ENCODE assay signal across 2 cellular contexts in genomic region chr2:6986894-6987487, GRCh38.
TF ChIP-seq lines count a peak whose summit lies in the region.

No MANE protein-coding gene starts in this region.

TF ChIP-seq in neural cell, 6 proteins besides CTCF, POLR2A, EP300 and RAD21 (continued from another document):
- TF ChIP-seq, protein P1, sequence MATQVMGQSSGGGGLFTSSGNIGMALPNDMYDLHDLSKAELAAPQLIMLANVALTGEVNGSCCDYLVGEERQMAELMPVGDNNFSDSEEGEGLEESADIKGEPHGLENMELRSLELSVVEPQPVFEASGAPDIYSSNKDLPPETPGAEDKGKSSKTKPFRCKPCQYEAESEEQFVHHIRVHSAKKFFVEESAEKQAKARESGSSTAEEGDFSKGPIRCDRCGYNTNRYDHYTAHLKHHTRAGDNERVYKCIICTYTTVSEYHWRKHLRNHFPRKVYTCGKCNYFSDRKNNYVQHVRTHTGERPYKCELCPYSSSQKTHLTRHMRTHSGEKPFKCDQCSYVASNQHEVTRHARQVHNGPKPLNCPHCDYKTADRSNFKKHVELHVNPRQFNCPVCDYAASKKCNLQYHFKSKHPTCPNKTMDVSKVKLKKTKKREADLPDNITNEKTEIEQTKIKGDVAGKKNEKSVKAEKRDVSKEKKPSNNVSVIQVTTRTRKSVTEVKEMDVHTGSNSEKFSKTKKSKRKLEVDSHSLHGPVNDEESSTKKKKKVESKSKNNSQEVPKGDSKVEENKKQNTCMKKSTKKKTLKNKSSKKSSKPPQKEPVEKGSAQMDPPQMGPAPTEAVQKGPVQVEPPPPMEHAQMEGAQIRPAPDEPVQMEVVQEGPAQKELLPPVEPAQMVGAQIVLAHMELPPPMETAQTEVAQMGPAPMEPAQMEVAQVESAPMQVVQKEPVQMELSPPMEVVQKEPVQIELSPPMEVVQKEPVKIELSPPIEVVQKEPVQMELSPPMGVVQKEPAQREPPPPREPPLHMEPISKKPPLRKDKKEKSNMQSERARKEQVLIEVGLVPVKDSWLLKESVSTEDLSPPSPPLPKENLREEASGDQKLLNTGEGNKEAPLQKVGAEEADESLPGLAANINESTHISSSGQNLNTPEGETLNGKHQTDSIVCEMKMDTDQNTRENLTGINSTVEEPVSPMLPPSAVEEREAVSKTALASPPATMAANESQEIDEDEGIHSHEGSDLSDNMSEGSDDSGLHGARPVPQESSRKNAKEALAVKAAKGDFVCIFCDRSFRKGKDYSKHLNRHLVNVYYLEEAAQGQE (IDR thresholded peaks at IDR 0.05; ENCODE audit: borderline replicate concordance) = no peak
- TF ChIP-seq POLR2AphosphoS5 (IDR thresholded peaks at IDR 0.05) = no peak
- no peak for TF ChIP-seq MXI1 (conservative IDR thresholded peaks at IDR 0.05; ENCODE audit: poor library complexity, severe bottlenecking)
- no peak for TF ChIP-seq EZH2 (IDR thresholded peaks at IDR 0.05; ENCODE audit: borderline replicate concordance, insufficient read depth, low read length, poor library complexity, severe bottlenecking)

TF ChIP-seq in WTC11, 78 proteins besides CTCF, POLR2A, EP300 and RAD21 (continued from another document):
- TF ChIP-seq STAT6 (CRISPR knock-in tag; conservative IDR thresholded peaks at IDR 0.05; ENCODE audit: low read depth) (no peak), ZNF423 (CRISPR knock-in tag; IDR thresholded peaks at IDR 0.05) (no peak), ZNF396 (CRISPR knock-in tag; IDR thresholded peaks at IDR 0.05; ENCODE audit: borderline replicate concordance) (no peak), ZBTB43 (CRISPR knock-in tag; IDR thresholded peaks at IDR 0.05) (no peak)
- TF ChIP-seq, protein P2, sequence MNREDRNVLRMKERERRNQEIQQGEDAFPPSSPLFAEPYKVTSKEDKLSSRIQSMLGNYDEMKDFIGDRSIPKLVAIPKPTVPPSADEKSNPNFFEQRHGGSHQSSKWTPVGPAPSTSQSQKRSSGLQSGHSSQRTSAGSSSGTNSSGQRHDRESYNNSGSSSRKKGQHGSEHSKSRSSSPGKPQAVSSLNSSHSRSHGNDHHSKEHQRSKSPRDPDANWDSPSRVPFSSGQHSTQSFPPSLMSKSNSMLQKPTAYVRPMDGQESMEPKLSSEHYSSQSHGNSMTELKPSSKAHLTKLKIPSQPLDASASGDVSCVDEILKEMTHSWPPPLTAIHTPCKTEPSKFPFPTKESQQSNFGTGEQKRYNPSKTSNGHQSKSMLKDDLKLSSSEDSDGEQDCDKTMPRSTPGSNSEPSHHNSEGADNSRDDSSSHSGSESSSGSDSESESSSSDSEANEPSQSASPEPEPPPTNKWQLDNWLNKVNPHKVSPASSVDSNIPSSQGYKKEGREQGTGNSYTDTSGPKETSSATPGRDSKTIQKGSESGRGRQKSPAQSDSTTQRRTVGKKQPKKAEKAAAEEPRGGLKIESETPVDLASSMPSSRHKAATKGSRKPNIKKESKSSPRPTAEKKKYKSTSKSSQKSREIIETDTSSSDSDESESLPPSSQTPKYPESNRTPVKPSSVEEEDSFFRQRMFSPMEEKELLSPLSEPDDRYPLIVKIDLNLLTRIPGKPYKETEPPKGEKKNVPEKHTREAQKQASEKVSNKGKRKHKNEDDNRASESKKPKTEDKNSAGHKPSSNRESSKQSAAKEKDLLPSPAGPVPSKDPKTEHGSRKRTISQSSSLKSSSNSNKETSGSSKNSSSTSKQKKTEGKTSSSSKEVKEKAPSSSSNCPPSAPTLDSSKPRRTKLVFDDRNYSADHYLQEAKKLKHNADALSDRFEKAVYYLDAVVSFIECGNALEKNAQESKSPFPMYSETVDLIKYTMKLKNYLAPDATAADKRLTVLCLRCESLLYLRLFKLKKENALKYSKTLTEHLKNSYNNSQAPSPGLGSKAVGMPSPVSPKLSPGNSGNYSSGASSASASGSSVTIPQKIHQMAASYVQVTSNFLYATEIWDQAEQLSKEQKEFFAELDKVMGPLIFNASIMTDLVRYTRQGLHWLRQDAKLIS (CRISPR knock-in tag; IDR thresholded peaks at IDR 0.05; ENCODE audit: borderline replicate concordance) = no peak
